Comparison of ENCODE assay signal across 4 cellular contexts in the genomic region with DNA sequence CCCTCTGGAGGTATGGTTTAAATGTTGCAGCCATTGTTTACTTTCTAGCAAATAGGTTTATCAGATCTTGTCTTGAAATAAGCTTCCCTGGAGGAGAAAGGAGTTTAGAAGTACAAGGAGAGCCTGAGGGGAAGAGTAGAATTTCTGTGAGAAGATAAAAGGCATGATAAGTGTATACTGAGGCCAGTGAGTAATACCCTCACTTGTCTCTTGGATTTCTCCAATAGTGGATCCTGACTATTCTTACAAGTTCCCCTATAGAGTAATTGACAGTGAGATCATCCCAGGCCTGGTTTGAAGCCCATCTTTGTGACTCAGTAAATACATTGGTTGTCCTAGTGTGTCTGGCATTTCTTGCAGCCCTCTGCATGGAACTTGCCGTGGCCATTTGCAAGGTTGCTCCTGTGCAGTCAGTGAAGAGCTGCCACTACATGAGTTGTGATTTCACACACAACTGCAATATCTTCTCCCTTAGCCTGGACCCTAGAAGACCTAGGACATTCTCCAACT. TPM values are rescaled to one million over a fixed set of nuclear protein-coding genes. Genes with fewer than 3 reads are reported as not detected.
"Had no signal": no experiment of that assay in that cellular context is flagged by ENCODE, and none has a peak within 500 bp of the region (broad histone marks: within the 10 kb centered on the region; RNA-seq: fewer than 3 reads in every experiment).

No MANE protein-coding gene starts in this region.

- H2AFZ ChIP-seq: GM23338 had no signal

- DNase-seq: H9, HCEC 1CT, IMR-90 had no signal

- H3K4me2 ChIP-seq: GM23338 had no signal

- H3K4me3 ChIP-seq: GM23338 had no signal

RNA-seq across cellular contexts. Expression of gene CHN2, which starts 41.6 kb away (rescaled TPM):
- total RNA-seq: IMR-90 had no signal
- polyA plus RNA-seq: IMR-90 had no signal
